Comparison of ENCODE assay signal across 16 cellular contexts in genomic region chr3:59128685-59129084, GRCh38.
DNase-seq lines count a peak whose midpoint lies in the region; ATAC-seq and TF ChIP-seq lines count a peak whose summit lies in the region.
"Had no signal": no experiment of that assay in that cellular context is flagged by ENCODE, and none has a peak within 500 bp of the region (broad histone marks: within the 10 kb centered on the region; RNA-seq: fewer than 3 reads in every experiment).

No MANE protein-coding gene starts in this region.

- H3K27me3 Mint-ChIP-seq in WTC11 (ENCODE audit: low read depth): no peaks in the 10 kb centered on the region
- H3K27me3 Mint-ChIP-seq: CD4-positive, alpha-beta memory T cell had no signal

- H3K9me3 ChIP-seq in HUES48 (ENCODE audit: control insufficient read depth, insufficient read depth, low read length) (no peaks in the 10 kb centered on the region), iPS-18a (ENCODE audit: control insufficient read depth, low read depth, low read length) (no peaks in the 10 kb centered on the region)

- H3K4me1 Mint-ChIP-seq in WTC11: peaks cover 46% of the 10 kb centered on the region
- H3K4me1 Mint-ChIP-seq: B cell; CD4-positive, alpha-beta memory T cell had no signal

- no peaks in the 10 kb centered on the region; the same call in 1 of the 2 replicates for H3K36me3 Mint-ChIP-seq in WTC11
- H3K36me3 Mint-ChIP-seq: CD4-positive, alpha-beta memory T cell had no signal

- CTCF ChIA-PET in WTC11 (lab: Charles Lee): interaction anchor here (0.9 to 1.4 kb wide), 3 partner anchors 10 to 76 kb away, joined by 3 to 4 read pairs (median 3); no protein-coding TSS in a partner anchor

- POLR2A ChIA-PET in WTC11 (lab: Charles Lee): no interaction called here

- no peak overlapping the region for H3K9ac ChIP-seq in HUES48 (ENCODE audit: low read depth, low read length)
- no peak overlapping the region for H3K9ac ChIP-seq in iPS-18a (ENCODE audit: low read length)

- DNase-seq in WTC11 (ENCODE audit: low spot score): peak; percentile 54
- peak; percentile 15 for DNase-seq in retina
- DNase-seq in cerebellar cortex (ENCODE audit: low spot score): no peak
- DNase-seq in CD1c-positive myeloid dendritic cell (ENCODE audit: extremely low spot score): no peak
- no peak for DNase-seq in NCI-H524 treated with DMSO at 0.1 percent for 48 hours (lab: John Stamatoyannopoulos, UW)
- DNase-seq: CD4-positive, alpha-beta memory T cell; KBM-7; NCI-H1048; NCI-H1694; NCI-H2107; NCI-H82; SIG-M5 had no signal

- H3K4me1 ChIP-seq in HUES48 (ENCODE audit: control insufficient read depth, insufficient read depth, low read length): peaks cover 25% of the 10 kb centered on the region
- H3K4me1 ChIP-seq in iPS-18a (ENCODE audit: control insufficient read depth, low read depth, low read length): peaks cover 33% of the 10 kb centered on the region

- H3K9me3 Mint-ChIP-seq in WTC11: no peaks in the 10 kb centered on the region; the same call in 1 of the 2 replicates

- H3K4me3 ChIP-seq in HUES48 (ENCODE audit: low read depth, low read length) (peak overlapping the region; percentile 36), iPS-18a (ENCODE audit: low read length) (peak overlapping the region; percentile 39)

- no peak for TF ChIP-seq CTCF in WTC11 (IDR thresholded peaks at IDR 0.05)

- H3K27ac ChIP-seq in HUES48 (ENCODE audit: low read depth, low read length) (peak overlapping the region; percentile 93), iPS-18a (ENCODE audit: low read length) (peak overlapping the region; percentile 58)

- H3K27ac Mint-ChIP-seq in WTC11: peak overlapping the region; percentile 81
- H3K27ac Mint-ChIP-seq: B cell; CD4-positive, alpha-beta memory T cell had no signal

- H3K4me3 Mint-ChIP-seq in WTC11: peak overlapping the region; percentile 20; the same call in 1 of the 2 replicates
- H3K4me3 Mint-ChIP-seq: B cell; CD4-positive, alpha-beta memory T cell had no signal

- H3K27me3 ChIP-seq in HUES48 (ENCODE audit: control insufficient read depth, insufficient read depth, low read length) (no peaks in the 10 kb centered on the region), iPS-18a (ENCODE audit: control insufficient read depth, insufficient read depth, low read length) (no peaks in the 10 kb centered on the region)

- peak; percentile 97 for ATAC-seq in WTC11
- ATAC-seq: HCT116 had no signal

- H3K36me3 ChIP-seq in HUES48 (ENCODE audit: control insufficient read depth, insufficient read depth, low read length): no peaks in the 10 kb centered on the region
- H3K36me3 ChIP-seq in iPS-18a (ENCODE audit: control insufficient read depth, low read depth, low read length): no peaks in the 10 kb centered on the region

TF ChIP-seq in WTC11, 78 proteins besides CTCF, POLR2A, EP300 and RAD21 (continues in another document):
- TF ChIP-seq CDX4 (CRISPR knock-in tag; IDR thresholded peaks at IDR 0.05; ENCODE audit: borderline replicate concordance) (no peak), CREB1 (CRISPR knock-in tag; IDR thresholded peaks at IDR 0.05) (no peak), HMGA2 (CRISPR knock-in tag; IDR thresholded peaks at IDR 0.05) (no peak), JAZF1 (CRISPR knock-in tag; IDR thresholded peaks at IDR 0.05) (no peak), PRRX2 (CRISPR knock-in tag; IDR thresholded peaks at IDR 0.05) (peak; percentile 58; the same call in 1 of the 2 replicates), RELA (CRISPR knock-in tag; IDR thresholded peaks at IDR 0.05; ENCODE audit: borderline replicate concordance) (no peak), ATF1 (CRISPR knock-in tag; IDR thresholded peaks at IDR 0.05) (no peak), ZNF532 (CRISPR knock-in tag; IDR thresholded peaks at IDR 0.05; ENCODE audit: borderline replicate concordance) (peak; percentile 87; the same call in 1 of the 2 replicates), ZBTB21 (CRISPR knock-in tag; IDR thresholded peaks at IDR 0.05; ENCODE audit: borderline replicate concordance) (0 out of 2 replicates have a peak, but pooled peaks have one; percentile 67), GRHL2 (CRISPR knock-in tag; IDR thresholded peaks at IDR 0.05; ENCODE audit: insufficient replicate concordance, severe bottlenecking) (no peak), ETV6 (CRISPR knock-in tag; IDR thresholded peaks at IDR 0.05) (peak; percentile 62; the same call in 1 of the 2 replicates), ERG (CRISPR knock-in tag; IDR thresholded peaks at IDR 0.05) (peak; percentile 63; the same call in 1 of the 2 replicates), JUN (CRISPR knock-in tag; IDR thresholded peaks at IDR 0.05) (no peak; the same call in 1 of the 2 replicates), TEAD1 (CRISPR knock-in tag; IDR thresholded peaks at IDR 0.05) (peak; percentile 63; the same call in 1 of the 2 replicates), AR (CRISPR knock-in tag; IDR thresholded peaks at IDR 0.05) (no peak), CREM (CRISPR knock-in tag; IDR thresholded peaks at IDR 0.05) (peak; percentile 52; the same call in 1 of the 2 replicates)

Comparison
In these comparisons a context has a peak if more than half of its experiments do, and no peak if none do; other contexts are left out.
1. DNase-seq: peak in WTC11 (single experiment) and retina (single experiment); none in cerebellar cortex (single experiment), CD1c-positive myeloid dendritic cell (single experiment) and NCI-H524 treated with DMSO at 0.1 percent for 48 hours (single experiment).